In the genomic region with DNA sequence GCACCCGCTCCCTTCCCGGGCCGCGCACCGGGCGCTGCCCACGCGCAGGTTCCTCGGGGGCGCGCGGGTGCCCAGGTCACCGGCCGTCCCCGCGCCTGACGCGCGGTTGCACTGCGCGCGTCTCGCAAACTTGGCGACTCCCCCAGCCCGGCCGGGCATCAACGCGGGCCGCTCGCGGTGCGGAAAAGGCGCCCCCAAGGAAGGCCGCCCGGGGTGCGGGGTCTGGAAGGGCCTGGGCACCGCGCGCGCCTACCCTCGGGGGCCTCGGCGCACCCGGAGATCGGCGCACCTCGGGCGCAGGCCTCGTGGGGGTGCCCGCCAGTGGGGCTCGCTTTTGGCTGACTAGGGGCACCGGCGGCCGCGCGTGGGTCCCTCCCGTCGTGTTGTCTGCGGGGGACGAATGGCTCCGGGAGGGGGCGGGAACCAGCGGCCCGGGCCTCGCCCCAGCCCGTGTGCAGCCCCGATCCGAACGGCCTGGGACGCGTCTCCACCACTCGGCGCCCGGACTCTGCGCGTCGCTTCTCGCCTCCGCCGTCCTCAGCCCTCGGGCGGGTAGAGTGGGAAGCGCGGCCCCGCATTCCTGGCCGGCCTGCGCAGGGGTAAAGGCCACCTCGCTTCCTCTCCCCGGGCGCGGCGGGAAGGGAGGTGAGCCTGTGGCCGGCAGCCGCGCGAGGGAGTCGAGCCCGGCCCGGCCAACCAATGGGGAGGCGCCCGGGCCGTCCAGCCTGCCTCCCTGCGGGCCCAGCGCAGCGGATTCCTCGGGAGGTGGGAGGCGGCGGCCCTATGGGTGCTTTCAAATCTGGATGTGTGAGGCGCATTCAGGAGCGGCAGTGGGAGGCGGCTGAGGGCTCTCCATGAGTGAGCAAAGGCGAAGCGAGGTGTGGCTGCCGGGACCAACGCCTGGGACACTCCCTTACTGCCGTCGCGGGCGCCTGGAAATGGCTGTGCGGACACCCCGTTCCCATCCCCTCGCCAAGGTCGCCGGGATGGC, we compare ENCODE assay signal across 9 cellular contexts. TPM values are rescaled to one million over a fixed set of nuclear protein-coding genes. Genes with fewer than 3 reads are reported as not detected.
DNase-seq lines count a peak whose midpoint lies in the region; ATAC-seq and TF ChIP-seq lines count a peak whose summit lies in the region.
"Had no signal": no experiment of that assay in that cellular context is flagged by ENCODE, and none has a peak within 500 bp of the region (broad histone marks: within the 10 kb centered on the region; RNA-seq: fewer than 3 reads in every experiment).

No MANE protein-coding gene starts in this region.

- no peak for ATAC-seq in HG03521 (IDR thresholded peaks at IDR 0.05; ENCODE audit: unreplicated experiment)

- DNase-seq in NCI-H748 (lab: John Stamatoyannopoulos, UW; ENCODE audit: unreplicated experiment) (peak; percentile 41), NCI-H748 treated with DMSO at 0.1 percent for 48 hours (lab: John Stamatoyannopoulos, UW) (no peak), ureter (ENCODE audit: low spot score) (no peak)
- DNase-seq in stimulated activated CD4-positive, alpha-beta T cell treated with anti-CD3 and anti-CD28 coated beads, Interleukin-4, amount 100 ng/mL, for 1 hour = no peak

- H3K9ac ChIP-seq in iPS-18a (ENCODE audit: low read length) = no peak overlapping the region

- H3K4me3 ChIP-seq in WI38 (ENCODE audit: low read depth, low read length) (peak overlapping the region; percentile 40), iPS-18a (ENCODE audit: low read length) (peak overlapping the region; percentile 39), skin epidermis (peak overlapping the region; percentile 35 to 53 (median 48))

- H3K9me3 ChIP-seq in iPS-18a (ENCODE audit: control insufficient read depth, low read depth, low read length) = no peaks in the 10 kb centered on the region

- no peak for TF ChIP-seq CTCF in WI38 (IDR thresholded peaks at IDR 0.05; ENCODE audit: low read depth, low read length)

- H3K27me3 ChIP-seq in iPS-18a (ENCODE audit: control insufficient read depth, insufficient read depth, low read length) = peaks cover 51% of the 10 kb centered on the region

- peaks cover 6% of the 10 kb centered on the region for H3K4me1 ChIP-seq in iPS-18a (ENCODE audit: control insufficient read depth, low read depth, low read length)

- H3K36me3 ChIP-seq in iPS-18a (ENCODE audit: control insufficient read depth, low read depth, low read length) = no peaks in the 10 kb centered on the region

- H3K27ac ChIP-seq in iPS-18a (ENCODE audit: low read length) (no peak overlapping the region), skin epidermis (peak overlapping the region in 18 of 21 experiments; percentile 14 to 71 (median 52))

RNA-seq across cellular contexts. Expression of gene ZBTB46, which starts 0.9 kb away (rescaled TPM):
- total RNA-seq in ureter = 10.2 TPM

RNA-seq across cellular contexts. Expression of gene ABHD16B, which starts 29.3 kb away (rescaled TPM):
- total RNA-seq in ureter = not detected
- total RNA-seq: T-helper 2 cell treated with Interferon-gamma antibody and Interleukin-4, amounts not matched to agents 100 ng/mL and 5 ng/mL, for 36 hours had no signal

RNA-seq across cellular contexts. Expression of gene TPD52L2, which starts 33.1 kb away (rescaled TPM):
- 85.4 TPM for total RNA-seq in ureter
